1 cellular context compared by ENCODE assay signal in genomic region chr19:743168-743687, GRCh38.
TF ChIP-seq lines count a peak whose summit lies in the region.

No MANE protein-coding gene starts in this region.

TF ChIP-seq in HepG2, 621 proteins besides CTCF, POLR2A, EP300 and RAD21:
- TF ChIP-seq DNMT3B (CRISPR knock-in tag; conservative IDR thresholded peaks at IDR 0.05) (no peak), FLYWCH1 (CRISPR knock-in tag; IDR thresholded peaks at IDR 0.05) (no peak), FOXO4 (CRISPR knock-in tag; conservative IDR thresholded peaks at IDR 0.05) (0 out of 2 replicates have a peak, but pooled peaks have one; percentile 8), AGO1 (IDR thresholded peaks at IDR 0.05; ENCODE audit: low read depth, low read length, poor library complexity, severe bottlenecking) (peak; percentile 30), AKNA (CRISPR knock-in tag; IDR thresholded peaks at IDR 0.05; ENCODE audit: borderline replicate concordance) (no peak), RFX1 (IDR thresholded peaks at IDR 0.05) (peak; percentile 50; the same call in 1 of the 2 replicates)
